30 cellular contexts compared by ENCODE assay signal in genomic region chr14:95444132-95445129, GRCh38.
A peak's percentile ranks its signal among the peaks of the same experiment; 100 is the strongest.
DNase-seq lines count a peak whose midpoint lies in the region; ATAC-seq and TF ChIP-seq lines count a peak whose summit lies in the region.
"Had no signal": no experiment of that assay in that cellular context is flagged by ENCODE, and none has a peak within 500 bp of the region (broad histone marks: within the 10 kb centered on the region; RNA-seq: fewer than 3 reads in every experiment).

No MANE protein-coding gene starts in this region.

- peak; percentile 75 for ATAC-seq in left lobe of liver
- no peak for ATAC-seq in stimulated activated naive B cell treated with anti-CD40 and anti-IgM and Interleukin-4, amounts not matched to agents 10 μg/mL and 1 μg/mL and 100 μg/mL, for 72 hours (replicated peaks)
- no peak for ATAC-seq in GM21515 (IDR thresholded peaks at IDR 0.05; ENCODE audit: unreplicated experiment)
- ATAC-seq: gastrocnemius medialis, upper lobe of right lung had no signal

- TF ChIP-seq CTCF in prostate gland (IDR thresholded peaks at IDR 0.05): no peak
- no peak for TF ChIP-seq CTCF in spleen (IDR thresholded peaks at IDR 0.05 in 8 of 11, conservative IDR thresholded peaks at IDR 0.05 in 3 of 11)

- H3K9me3 Mint-ChIP-seq in activated naive CD4-positive, alpha-beta T cell treated with anti-CD3 and anti-CD28 coated beads for 36 hours: no peaks in the 10 kb centered on the region
- H3K9me3 Mint-ChIP-seq in stimulated activated naive B cell treated with anti-CD40 and anti-IgM and Interleukin-4, amounts not matched to agents 10 μg/mL and 1 μg/mL and 100 μg/mL, for 72 hours: no peaks in the 10 kb centered on the region
- H3K9me3 Mint-ChIP-seq: activated T-helper 1 cell treated with anti-CD3 and anti-CD28 coated beads, Interleukin-12 subunit alpha, Interleukin-12 subunit beta, Interleukin-2, Interleukin-4 antibody, amounts not matched to agents 30 ng/mL and 10 ng/mL and 1 ng/mL, durations not matched to agents 14 hours and 24 hours and 36 hours; endodermal cell had no signal

- H3K4me1 ChIP-seq in prostate gland (replicated peaks) (peaks cover 5% of the 10 kb centered on the region), spleen (peaks cover 0 to 21% (median 10%) of the 10 kb centered on the region in 6 donors)
- H3K4me1 ChIP-seq: breast epithelium, colonic mucosa, gastrocnemius medialis, HAP-1, upper lobe of right lung had no signal

- no peak overlapping the region for H3K4me3 ChIP-seq in prostate gland
- H3K4me3 ChIP-seq in spleen: no peak overlapping the region
- H3K4me3 ChIP-seq: breast epithelium, colonic mucosa, esophagus squamous epithelium, gastrocnemius medialis, HAP-1, stomach, upper lobe of right lung had no signal

- no peak for DNase-seq in activated naive CD4-positive, alpha-beta T cell treated with anti-CD3 and anti-CD28 coated beads for 36 hours
- no peak for DNase-seq in activated naive CD4-positive, alpha-beta T cell treated with Interleukin-2 at 50 U/mL for 16 hours
- DNase-seq in HuH-7.5 (ENCODE audit: low spot score) (peak; percentile 63), left lobe of liver (ENCODE audit: low spot score) (peak; percentile 53), prostate gland (ENCODE audit: low spot score) (no peak), spleen (no peak)
- DNase-seq in stimulated activated naive B cell treated with anti-CD40 and anti-IgM and Interleukin-4, amounts not matched to agents 10 μg/mL and 1 μg/mL and 100 μg/mL, for 72 hours: no peak
- DNase-seq: activated CD4-positive, CD25-positive, alpha-beta regulatory T cell treated with anti-CD3 and anti-CD28 coated beads, Interleukin-2, amount 50 U/mL, for 72 hours; amniotic stem cell; colonic mucosa; DMS153; endodermal cell; esophagus squamous epithelium; gastrocnemius medialis; GDM1; islet precursor cell; KBM-7; mammary epithelial cell; MM.1S; NCI-H2171 treated with DMSO at 0.1 percent for 48 hours; nucleus accumbens; retina; stimulated activated CD4-positive, alpha-beta T cell treated with anti-CD3 and anti-CD28 coated beads, Interleukin-12 subunit alpha, Interleukin-12 subunit beta, amount 100 ng/mL, for 4 hours; stomach; upper lobe of right lung had no signal

- intact Hi-C loops in activated naive CD4-positive, alpha-beta T cell treated with anti-CD3 and anti-CD28 coated beads for 36 hours (cut with micrococcal nuclease): loop anchor here (10.0 kb wide), 1 partner anchor 240 kb away; the partner anchor contains the start of gene TCL1B
- intact Hi-C loops in prostate gland (cut with DNase I): loop anchor here (10.0 kb wide), 1 partner anchor 550 kb away; no protein-coding TSS in a partner anchor
- intact Hi-C loops in spleen (cut with DNase I; ENCODE audit: low total_unique reads): loop anchor here (5.0 kb wide), 1 partner anchor 83 kb away; no protein-coding TSS in a partner anchor

- H3K27me3 ChIP-seq in prostate gland (replicated peaks; ENCODE audit: insufficient read depth): no peaks in the 10 kb centered on the region
- no peaks in the 10 kb centered on the region for H3K27me3 ChIP-seq in spleen (replicated peaks in 1 of 7)
- H3K27me3 ChIP-seq: breast epithelium, colonic mucosa, esophagus squamous epithelium, gastrocnemius medialis, stomach, upper lobe of right lung had no signal

- H3K4me1 Mint-ChIP-seq in activated naive CD4-positive, alpha-beta T cell treated with anti-CD3 and anti-CD28 coated beads for 36 hours (ENCODE audit: low read depth): peaks cover 7% of the 10 kb centered on the region
- peaks cover 11 to 22% of the 10 kb centered on the region in 2 donors for H3K4me1 Mint-ChIP-seq in stimulated activated naive B cell treated with anti-CD40 and anti-IgM and Interleukin-4, amounts not matched to agents 10 μg/mL and 1 μg/mL and 100 μg/mL, for 72 hours
- H3K4me1 Mint-ChIP-seq: endodermal cell had no signal

- no peaks in the 10 kb centered on the region for H3K27me3 Mint-ChIP-seq in activated naive CD4-positive, alpha-beta T cell treated with anti-CD3 and anti-CD28 coated beads for 36 hours (ENCODE audit: low read depth)
- no peaks in the 10 kb centered on the region for H3K27me3 Mint-ChIP-seq in stimulated activated naive B cell treated with anti-CD40 and anti-IgM and Interleukin-4, amounts not matched to agents 10 μg/mL and 1 μg/mL and 100 μg/mL, for 72 hours

- CTCF ChIA-PET in activated naive CD4-positive, alpha-beta T cell treated with anti-CD3 and anti-CD28 coated beads for 36 hours (lab: Charles Lee): interaction anchor here (0.7 to 9.6 kb wide), 15 partner anchors 7 to 550 kb away, joined by 3 to 184 read pairs (median 3); partner anchors contain the start of gene GLRX5

- WGBS in prostate gland: 91% methylated on average over 16 of the region's 16 CpGs
- WGBS in spleen, 5 donors: 90 to 96% (median 92%) methylated on average over 14 to 16 of the region's 16 CpGs

- no peak overlapping the region for H3K4me3 Mint-ChIP-seq in activated naive CD4-positive, alpha-beta T cell treated with anti-CD3 and anti-CD28 coated beads for 36 hours
- H3K4me3 Mint-ChIP-seq in stimulated activated naive B cell treated with anti-CD40 and anti-IgM and Interleukin-4, amounts not matched to agents 10 μg/mL and 1 μg/mL and 100 μg/mL, for 72 hours: no peak overlapping the region
- H3K4me3 Mint-ChIP-seq: activated T-helper 1 cell treated with anti-CD3 and anti-CD28 coated beads, Interleukin-12 subunit alpha, Interleukin-12 subunit beta, Interleukin-2, Interleukin-4 antibody, amounts not matched to agents 30 ng/mL and 10 ng/mL and 1 ng/mL, durations not matched to agents 14 hours and 24 hours and 36 hours; endodermal cell had no signal

- peak overlapping the region; percentile 50 for H3K27ac Mint-ChIP-seq in activated naive CD4-positive, alpha-beta T cell treated with anti-CD3 and anti-CD28 coated beads for 36 hours
- H3K27ac Mint-ChIP-seq in stimulated activated naive B cell treated with anti-CD40 and anti-IgM and Interleukin-4, amounts not matched to agents 10 μg/mL and 1 μg/mL and 100 μg/mL, for 72 hours: peak overlapping the region; percentile 56
- H3K27ac Mint-ChIP-seq: activated T-helper 1 cell treated with anti-CD3 and anti-CD28 coated beads, Interleukin-12 subunit alpha, Interleukin-12 subunit beta, Interleukin-2, Interleukin-4 antibody, amounts not matched to agents 30 ng/mL and 10 ng/mL and 1 ng/mL, durations not matched to agents 14 hours and 24 hours and 36 hours; endodermal cell had no signal

- H3K9me3 ChIP-seq in prostate gland (no peaks in the 10 kb centered on the region), spleen (no peaks in the 10 kb centered on the region)
- H3K9me3 ChIP-seq: breast epithelium, colonic mucosa, esophagus squamous epithelium, gastrocnemius medialis, HAP-1, stomach, upper lobe of right lung had no signal

- no peaks in the 10 kb centered on the region for H3K36me3 ChIP-seq in prostate gland
- H3K36me3 ChIP-seq in spleen: peaks cover 0 to 100% (median 40%) of the 10 kb centered on the region in 6 donors
- H3K36me3 ChIP-seq: breast epithelium, colonic mucosa, HAP-1 had no signal

- no peak for TF ChIP-seq POLR2A in prostate gland (IDR thresholded peaks at IDR 0.05)
- no peak for TF ChIP-seq POLR2A in spleen (IDR thresholded peaks at IDR 0.05)

- H3K27ac ChIP-seq in prostate gland (no peak overlapping the region), spleen (no peak overlapping the region)
- H3K27ac ChIP-seq: breast epithelium, C4-2B, colonic mucosa, esophagus squamous epithelium, gastrocnemius medialis, stomach, upper lobe of right lung had no signal

- H3K36me3 Mint-ChIP-seq in activated naive CD4-positive, alpha-beta T cell treated with anti-CD3 and anti-CD28 coated beads for 36 hours (ENCODE audit: low read depth): peaks cover 9% of the 10 kb centered on the region
- peaks cover 33 to 54% of the 10 kb centered on the region in 2 donors for H3K36me3 Mint-ChIP-seq in stimulated activated naive B cell treated with anti-CD40 and anti-IgM and Interleukin-4, amounts not matched to agents 10 μg/mL and 1 μg/mL and 100 μg/mL, for 72 hours

Comparison
In these comparisons a context has a peak if more than half of its experiments do, and no peak if none do; other contexts are left out.
1. DNase-seq: peak in HuH-7.5 (single experiment) and left lobe of liver (single experiment); none in activated naive CD4-positive, alpha-beta T cell treated with anti-CD3 and anti-CD28 coated beads for 36 hours (single experiment), activated naive CD4-positive, alpha-beta T cell treated with Interleukin-2 at 50 U/mL for 16 hours (single experiment), stimulated activated naive B cell treated with anti-CD40 and anti-IgM and Interleukin-4, amounts not matched to agents 10 μg/mL and 1 μg/mL and 100 μg/mL, for 72 hours (single experiment), prostate gland (single experiment) and spleen (single experiment).